In the genomic region with DNA sequence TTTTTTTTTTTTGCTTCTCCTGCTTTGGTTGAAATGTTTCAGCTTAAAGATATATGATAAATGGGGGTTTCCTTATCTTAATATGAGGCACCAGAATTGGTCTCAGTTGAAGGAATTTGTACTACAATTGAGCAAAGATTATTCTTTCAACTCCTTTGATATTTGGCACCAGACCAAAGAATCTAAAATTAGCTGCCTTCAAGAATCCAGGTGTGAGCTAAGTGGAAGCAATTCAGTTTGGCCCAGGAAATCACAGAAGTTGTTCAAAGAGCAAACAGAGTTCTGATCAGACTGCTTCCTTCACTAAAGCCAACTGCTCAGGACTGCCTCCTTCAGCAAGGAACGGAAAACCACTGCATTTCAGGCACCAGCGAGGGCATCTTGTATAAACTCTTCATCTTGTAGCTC, we compare ENCODE assay signal across 10 cellular contexts.
DNase-seq lines count a peak whose midpoint lies in the region; ATAC-seq, FAIRE-seq and TF ChIP-seq lines count a peak whose summit lies in the region.
"Had no signal": no experiment of that assay in that cellular context is flagged by ENCODE, and none has a peak within 500 bp of the region (broad histone marks: within the 10 kb centered on the region; RNA-seq: fewer than 3 reads in every experiment).

No MANE protein-coding gene starts in this region.

- peaks cover 37% of the 10 kb centered on the region for H3K4me1 Mint-ChIP-seq in activated naive CD8-positive, alpha-beta T cell treated with anti-CD3 and anti-CD28 coated beads, Interleukin-2, amount 50 U/mL, for 24 hours

- peaks cover 3% of the 10 kb centered on the region for H3K9me3 ChIP-seq in osteoblast (ENCODE audit: low read depth, low read length)

- H3K27me3 Mint-ChIP-seq in activated naive CD8-positive, alpha-beta T cell treated with anti-CD3 and anti-CD28 coated beads, Interleukin-2, amount 50 U/mL, for 24 hours = no peaks in the 10 kb centered on the region

- H3K36me3 ChIP-seq in osteoblast (ENCODE audit: insufficient read depth, low read length) = no peaks in the 10 kb centered on the region

- no peak overlapping the region for H3K4me3 Mint-ChIP-seq in activated naive CD8-positive, alpha-beta T cell treated with anti-CD3 and anti-CD28 coated beads, Interleukin-2, amount 50 U/mL, for 24 hours

- no peaks in the 10 kb centered on the region for H4K20me1 ChIP-seq in osteoblast (ENCODE audit: insufficient read depth, low read length)

- H3K4me3 ChIP-seq in osteoblast (ENCODE audit: insufficient read depth, low read length) = no peak overlapping the region

- no peak for ATAC-seq in activated naive CD8-positive, alpha-beta T cell treated with anti-CD3 and anti-CD28 coated beads, Interleukin-2, amount 50 U/mL, for 24 hours
- ATAC-seq: right cardiac atrium had no signal

- no peak overlapping the region for H3K27ac ChIP-seq in osteoblast (ENCODE audit: low read depth, low read length)

- no peaks in the 10 kb centered on the region for H3K27me3 ChIP-seq in osteoblast (ENCODE audit: insufficient read depth, low read length)

- TF ChIP-seq CTCF in GM12873 (IDR thresholded peaks at IDR 0.05; ENCODE audit: insufficient read depth, low read depth, low read length, missing control alignments) (peak; percentile 52), osteoblast (IDR thresholded peaks at IDR 0.05; ENCODE audit: extremely low read depth, low read depth, low read length) (peak; percentile 7)

- no peak overlapping the region for H2AFZ ChIP-seq in osteoblast (ENCODE audit: low read length)

- peaks cover 10% of the 10 kb centered on the region for H3K9me3 Mint-ChIP-seq in activated naive CD8-positive, alpha-beta T cell treated with anti-CD3 and anti-CD28 coated beads, Interleukin-2, amount 50 U/mL, for 24 hours

- H3K27ac Mint-ChIP-seq in activated naive CD8-positive, alpha-beta T cell treated with anti-CD3 and anti-CD28 coated beads, Interleukin-2, amount 50 U/mL, for 24 hours = peak overlapping the region; percentile 71

- no peaks in the 10 kb centered on the region for H3K79me2 ChIP-seq in osteoblast (ENCODE audit: insufficient read depth, low read length)

- no peak overlapping the region for H3K4me2 ChIP-seq in osteoblast (ENCODE audit: insufficient read depth, low read length)

- no peak for FAIRE-seq in HTR-8/SVneo (lab: Jason Lieb, UNC)

- no peaks in the 10 kb centered on the region for H3K36me3 Mint-ChIP-seq in activated naive CD8-positive, alpha-beta T cell treated with anti-CD3 and anti-CD28 coated beads, Interleukin-2, amount 50 U/mL, for 24 hours (ENCODE audit: low read depth)

- DNase-seq in HT-29 (ENCODE audit: low spot score) (peak; percentile 68), osteoblast (ENCODE audit: insufficient read length, low spot score, missing footprints) (no peak), HTR-8/SVneo (ENCODE audit: insufficient read length, low spot score) (no peak), NCI-H1092 (lab: John Stamatoyannopoulos, UW) (no peak), NCI-H2171 (lab: John Stamatoyannopoulos, UW) (no peak), erythroblast (lab: John Stamatoyannopoulos, UW) (no peak)
- no peak for DNase-seq in activated naive CD8-positive, alpha-beta T cell treated with anti-CD3 and anti-CD28 coated beads, Interleukin-2, amount 50 U/mL, for 24 hours
- DNase-seq: NCI-H1048, right cardiac atrium had no signal

- TF ChIP-seq POLR2A in erythroblast (IDR thresholded peaks at IDR 0.05; ENCODE audit: low read length) = no peak

- H3K4me1 ChIP-seq in osteoblast (ENCODE audit: insufficient read depth, low read length) = peaks cover 34% of the 10 kb centered on the region
